In genomic region chrX:49060914-49061313, GRCh38 we compare ENCODE assay signal across 18 cellular contexts. TPM values are rescaled to one million over a fixed set of nuclear protein-coding genes. Genes with fewer than 3 reads are reported as not detected.
DNase-seq lines count a peak whose midpoint lies in the region; ATAC-seq and TF ChIP-seq lines count a peak whose summit lies in the region.
"Had no signal": no experiment of that assay in that cellular context is flagged by ENCODE, and none has a peak within 500 bp of the region (broad histone marks: within the 10 kb centered on the region; RNA-seq: fewer than 3 reads in every experiment).

No MANE protein-coding gene starts in this region.

- peaks cover 2% of the 10 kb centered on the region for H3K23me2 ChIP-seq in H9 (ENCODE audit: insufficient read length, low read depth, low read length, poor library complexity, severe bottlenecking)

- H3K56ac ChIP-seq in H9 (ENCODE audit: insufficient read length, low read depth, low read length) = no peak overlapping the region

- CTCF ChIA-PET in Calu3 (lab: Charles Lee) = no interaction called here

- H2AK5ac ChIP-seq in H9 (ENCODE audit: insufficient read length, low read length) = no peak overlapping the region

- no peaks in the 10 kb centered on the region for H3K9me3 ChIP-seq in H9 (ENCODE audit: control insufficient read depth, low read depth, low read length)
- H3K9me3 ChIP-seq in T-helper 17 cell (ENCODE audit: control insufficient read depth, low read length, poor library complexity, severe bottlenecking) = no peaks in the 10 kb centered on the region
- H3K9me3 ChIP-seq in osteoblast (ENCODE audit: low read depth, low read length) = no peaks in the 10 kb centered on the region
- H3K9me3 ChIP-seq: BE2C, SJCRH30 had no signal

- no peak overlapping the region for H2BK120ac ChIP-seq in H9 (ENCODE audit: low read depth, low read length, poor library complexity, severe bottlenecking)

- no CpG with 5 or more reads among the region's 3 CpGs for WGBS in H9 (ENCODE audit: extremely low coverage, insufficient read length, low lambda C conversion rate)

- H2BK5ac ChIP-seq in H9 (ENCODE audit: insufficient read length, low read length) = no peak overlapping the region

- H2BK15ac ChIP-seq in H9 (ENCODE audit: low read depth, low read length) = no peak overlapping the region

- H3K18ac ChIP-seq in H9 (ENCODE audit: insufficient read length, low read depth, low read length) = no peak overlapping the region

- no peak overlapping the region for H3K23ac ChIP-seq in H9 (ENCODE audit: insufficient read length, low read depth, low read length)

- H2BK20ac ChIP-seq in H9 (ENCODE audit: low read depth, low read length, poor library complexity, severe bottlenecking) = no peak overlapping the region

- H3K27ac Mint-ChIP-seq in Calu3 (ENCODE audit: unreplicated experiment) = peak overlapping the region; percentile 74
- H3K27ac Mint-ChIP-seq in H9 = peak overlapping the region in 1 of 3 experiments; percentile 59; a peak in 1 of 7 replicates
- peak overlapping the region; percentile 8 for H3K27ac Mint-ChIP-seq in T-helper 17 cell
- H3K27ac Mint-ChIP-seq in activated T-cell treated with anti-CD3 and anti-CD28 coated beads, Interleukin-2, amount 50 U/mL, for 72 hours = no peak overlapping the region
- H3K27ac Mint-ChIP-seq: CD4-positive, alpha-beta T cell had no signal

- H3K4ac ChIP-seq in H9 (ENCODE audit: low read depth, low read length) = no peak overlapping the region

- no peak overlapping the region for H4K5ac ChIP-seq in H9 (ENCODE audit: insufficient read length, low read depth, low read length)

- no peak overlapping the region; the same call in 1 of the 2 replicates for H3K14ac ChIP-seq in H9 (ENCODE audit: insufficient read depth, low read length)

- H4K8ac ChIP-seq in H9 (replicated peaks; ENCODE audit: insufficient read length, low read depth, low read length) = no peak overlapping the region

- ATAC-seq in T-helper 17 cell = no peak
- ATAC-seq in activated T-cell treated with anti-CD3 and anti-CD28 coated beads, Interleukin-2, amount 50 U/mL, for 72 hours (replicated peaks in 1 of 2) = no peak
- ATAC-seq: HCT116 had no signal

- no peak overlapping the region for H2BK12ac ChIP-seq in H9 (ENCODE audit: insufficient read length, low read depth, low read length)

- H3K36me3 Mint-ChIP-seq in Calu3 (ENCODE audit: insufficient read depth, unreplicated experiment) (peaks cover 30% of the 10 kb centered on the region), H9 (ENCODE audit: insufficient read depth in 1 of 3, low read depth in 3 of 3) (peaks cover 13 to 42% (median 26%) of the 10 kb centered on the region in 3 experiments), T-helper 17 cell (ENCODE audit: low read depth) (no peaks in the 10 kb centered on the region)
- no peaks in the 10 kb centered on the region for H3K36me3 Mint-ChIP-seq in activated T-cell treated with anti-CD3 and anti-CD28 coated beads, Interleukin-2, amount 50 U/mL, for 72 hours (ENCODE audit: insufficient read depth in 2 of 2)

- H3K9me3 Mint-ChIP-seq in Calu3 (ENCODE audit: low read depth, unreplicated experiment) (no peaks in the 10 kb centered on the region), H9 (peaks cover 68 to 87% of the 10 kb centered on the region in 2 experiments)
- no peaks in the 10 kb centered on the region for H3K9me3 Mint-ChIP-seq in activated T-cell treated with anti-CD3 and anti-CD28 coated beads, Interleukin-2, amount 50 U/mL, for 72 hours
- H3K9me3 Mint-ChIP-seq: CD4-positive, alpha-beta T cell had no signal

- no peaks in the 10 kb centered on the region for H3K27me3 ChIP-seq in H9 (ENCODE audit: insufficient read depth, low read length)
- no peaks in the 10 kb centered on the region for H3K27me3 ChIP-seq in osteoblast (ENCODE audit: insufficient read depth, low read length)
- H3K27me3 ChIP-seq: BE2C, SJCRH30 had no signal

- TF ChIP-seq CTCF in Calu3 (IDR thresholded peaks at IDR 0.05; ENCODE audit: unreplicated experiment) (no peak), H9 (conservative IDR thresholded peaks at IDR 0.05) (no peak), osteoblast (IDR thresholded peaks at IDR 0.05; ENCODE audit: extremely low read depth, low read depth, low read length) (no peak)

- BruUV-seq in Calu3 (replicated peaks; lab: Mats Ljungman, UMichigan) = no TSS peak

- H3K79me2 ChIP-seq in H9 (ENCODE audit: insufficient read depth, low read length) (peaks cover 5% of the 10 kb centered on the region), osteoblast (ENCODE audit: insufficient read depth, low read length) (no peaks in the 10 kb centered on the region)

- H3K9ac ChIP-seq in H9 (ENCODE audit: extremely low read depth, insufficient read length, low read length) = peak overlapping the region; percentile 28
- H3K9ac ChIP-seq: GM23248 had no signal

- no peak overlapping the region for H3K4me3 ChIP-seq in osteoblast (ENCODE audit: insufficient read depth, low read length)
- H3K4me3 ChIP-seq: GM23248, SJCRH30 had no signal

- H3K4me2 ChIP-seq in H9 (ENCODE audit: insufficient read depth, insufficient read length, low read length) = no peak overlapping the region
- no peak overlapping the region for H3K4me2 ChIP-seq in osteoblast (ENCODE audit: insufficient read depth, low read length)

- H2AFZ ChIP-seq in H9 (ENCODE audit: low read length) (no peak overlapping the region), osteoblast (ENCODE audit: low read length) (no peak overlapping the region)
- H2AFZ ChIP-seq: GM23248 had no signal

- H3K36me3 ChIP-seq in osteoblast (ENCODE audit: insufficient read depth, low read length) = no peaks in the 10 kb centered on the region
- H3K36me3 ChIP-seq: BE2C, SJCRH30 had no signal

- H3K4me1 Mint-ChIP-seq in Calu3 (ENCODE audit: low read depth, unreplicated experiment) (peaks cover 9% of the 10 kb centered on the region), H9 (peaks cover 2 to 9% of the 10 kb centered on the region in 2 experiments; a peak in 2 of 4 replicates), T-helper 17 cell (peaks cover 6% of the 10 kb centered on the region)
- peaks cover 2% of the 10 kb centered on the region for H3K4me1 Mint-ChIP-seq in activated T-cell treated with anti-CD3 and anti-CD28 coated beads, Interleukin-2, amount 50 U/mL, for 72 hours (ENCODE audit: low read depth)

- H3T11ph ChIP-seq in H9 (ENCODE audit: low read length) = no peak overlapping the region

- no peak overlapping the region for H4K91ac ChIP-seq in H9 (ENCODE audit: insufficient read length, low read depth, low read length)

- intact Hi-C loops in Calu3 (cut with micrococcal nuclease; ENCODE audit: unreplicated experiment) = no loop called here

- DNase-seq in Calu3 (no peak), H9 (no peak), T-helper 17 cell (no peak), osteoblast (ENCODE audit: insufficient read length, low spot score, missing footprints) (peak; percentile 77), T1000 (lab: John Stamatoyannopoulos, UW) (no peak)
- no peak for DNase-seq in activated T-cell treated with anti-CD3 and anti-CD28 coated beads, Interleukin-2, amount 50 U/mL, for 72 hours
- DNase-seq in stimulated activated naive CD4-positive, alpha-beta T cell treated with Interleukin-2 at 50 U/mL for 16 hours (lab: John Stamatoyannopoulos, UW) = no peak
- DNase-seq: BE2C; CD4-positive, alpha-beta T cell; DMS79 treated with DMSO at 0.1 percent for 48 hours; GM23248; KBM-7; NCI-H1417 treated with DMSO at 0.1 percent for 48 hours; NCI-H2029 treated with DMSO at 0.1 percent for 48 hours; NCI-H2227 treated with DMSO at 0.1 percent for 48 hours; NCI-H524; SJCRH30 had no signal

- no peaks in the 10 kb centered on the region for H4K20me1 ChIP-seq in H9 (ENCODE audit: control insufficient read depth, insufficient read depth, insufficient read length)
- no peaks in the 10 kb centered on the region for H4K20me1 ChIP-seq in osteoblast (ENCODE audit: insufficient read depth, low read length)

- H3K4me3 Mint-ChIP-seq in Calu3 (ENCODE audit: low read depth, unreplicated experiment) (peak overlapping the region; percentile 88), H9 (no peak overlapping the region), T-helper 17 cell (no peak overlapping the region)
- H3K4me3 Mint-ChIP-seq in activated T-cell treated with anti-CD3 and anti-CD28 coated beads, Interleukin-2, amount 50 U/mL, for 72 hours = no peak overlapping the region
- H3K4me3 Mint-ChIP-seq: CD4-positive, alpha-beta T cell had no signal

- H3K27ac ChIP-seq in H9 (ENCODE audit: insufficient read length, low read depth, low read length) (no peak overlapping the region), osteoblast (ENCODE audit: low read depth, low read length) (no peak overlapping the region)
- H3K27ac ChIP-seq: GM23248, SJCRH30 had no signal

- H3K4me1 ChIP-seq in H9 (ENCODE audit: insufficient read depth, low read length) (no peaks in the 10 kb centered on the region), osteoblast (ENCODE audit: insufficient read depth, low read length) (no peaks in the 10 kb centered on the region)
- H3K4me1 ChIP-seq: BE2C, SJCRH30 had no signal

- no peaks in the 10 kb centered on the region for H3K27me3 Mint-ChIP-seq in Calu3 (ENCODE audit: unreplicated experiment)
- peaks cover 1% of the 10 kb centered on the region; the same call in 1 of the 2 replicates for H3K27me3 Mint-ChIP-seq in H9 (ENCODE audit: low read depth)
- no peaks in the 10 kb centered on the region for H3K27me3 Mint-ChIP-seq in T-helper 17 cell
- no peaks in the 10 kb centered on the region for H3K27me3 Mint-ChIP-seq in activated T-cell treated with anti-CD3 and anti-CD28 coated beads, Interleukin-2, amount 50 U/mL, for 72 hours (ENCODE audit: low read depth)
- H3K27me3 Mint-ChIP-seq: CD4-positive, alpha-beta T cell had no signal

- peaks cover 2% of the 10 kb centered on the region for H3K79me1 ChIP-seq in H9 (ENCODE audit: insufficient read depth, low read depth, low read length, poor library complexity, severe bottlenecking)

RNA-seq across cellular contexts. Expression of gene CCDC120, which starts 2.1 kb away (rescaled TPM):
- total RNA-seq in Calu3 (2022) (30.8 and 39.0 TPM in 2 replicates), H9 (2021) (14.5 and 15.7 TPM in 2 replicates), T-helper 17 cell (10 to 100 TPM; 10.8 to 11.8 TPM), osteoblast (1.1 and 1.2 TPM in 2 replicates)
- total RNA-seq in activated T-cell treated with anti-CD3 and anti-CD28 coated beads, Interleukin-2, amount 50 U/mL, for 72 hours = 1 to 10 TPM; 8.7 to 9.0 TPM

RNA-seq across cellular contexts. Expression of gene PRAF2, which starts 12.9 kb away (rescaled TPM):
- total RNA-seq in Calu3 (2022) = 11.5 and 16.1 TPM in 2 replicates
- total RNA-seq in H9 (2021) = 12.2 and 13.4 TPM in 2 replicates
- total RNA-seq in T-helper 17 cell = 10 to 100 TPM; 18.8 to 20.6 TPM
- total RNA-seq in osteoblast = 12.3 and 15.6 TPM in 2 replicates
- 10 to 100 TPM; 19.1 to 20.9 TPM for total RNA-seq in activated T-cell treated with anti-CD3 and anti-CD28 coated beads, Interleukin-2, amount 50 U/mL, for 72 hours

RNA-seq across cellular contexts. Expression of gene TFE3, which starts 17.8 kb away (rescaled TPM):
- total RNA-seq in Calu3 (2022) (32.2 and 35.1 TPM in 2 replicates), H9 (2021) (58.9 and 59.8 TPM in 2 replicates), T-helper 17 cell (10 to 100 TPM; 38.9 to 46.4 TPM), osteoblast (36.2 and 46.7 TPM in 2 replicates)
- total RNA-seq in activated T-cell treated with anti-CD3 and anti-CD28 coated beads, Interleukin-2, amount 50 U/mL, for 72 hours = 10 to 100 TPM; 38.8 to 44.8 TPM

RNA-seq across cellular contexts. Expression of gene WDR45, which starts 18.8 kb away (rescaled TPM):
- total RNA-seq in Calu3 (2022) (42.7 and 59.3 TPM in 2 replicates), H9 (2021) (31.5 and 35.8 TPM in 2 replicates), T-helper 17 cell (10 to 100 TPM; 69.9 to 73.5 TPM), osteoblast (86.5 and 97.5 TPM in 2 replicates)
- total RNA-seq in activated T-cell treated with anti-CD3 and anti-CD28 coated beads, Interleukin-2, amount 50 U/mL, for 72 hours = 10 to 100 TPM; 43.4 to 49.0 TPM

RNA-seq across cellular contexts. Expression of gene GRIPAP1, which starts 58.9 kb away (rescaled TPM):
- total RNA-seq in Calu3 (2022) (92.8 and 97.8 TPM in 2 replicates), H9 (2021) (70.1 and 71.8 TPM in 2 replicates), T-helper 17 cell (100 to 1,000 TPM; 107 to 123 TPM), osteoblast (14.4 and 15.6 TPM in 2 replicates)
- total RNA-seq in activated T-cell treated with anti-CD3 and anti-CD28 coated beads, Interleukin-2, amount 50 U/mL, for 72 hours = 100 to 1,000 TPM; 108 to 114 TPM
